Comparison of ENCODE assay signal across 31 cellular contexts in genomic region chr5:160602744-160603143, GRCh38.
"Had no signal": no experiment of that assay in that cellular context is flagged by ENCODE, and none has a peak within 500 bp of the region (broad histone marks: within the 10 kb centered on the region; RNA-seq: fewer than 3 reads in every experiment).

No MANE protein-coding gene starts in this region.

- H3K4me1 ChIP-seq: adrenal gland, ascending aorta, body of pancreas had no signal

- DNase-seq: activated effector memory CD4-positive, alpha-beta T cell treated with anti-CD3 and anti-CD28 coated beads, Interleukin-2, amount 50 U/mL, for 16 hours; activated effector memory CD4-positive, alpha-beta T cell treated with Interleukin-2 at 50 U/mL for 16 hours; activated gamma-delta T cell; activated gamma-delta T cell treated with Interleukin-2 at 50 U/mL for 16 hours; activated naive CD4-positive, alpha-beta T cell; activated naive CD4-positive, alpha-beta T cell treated with anti-CD3 and anti-CD28 coated beads for 36 hours; activated naive CD4-positive, alpha-beta T cell treated with anti-CD3 and anti-CD28 coated beads, Interleukin-2, amount 10 ng/mL, durations not matched to agents 7 days and 5 days; activated naive CD4-positive, alpha-beta T cell treated with anti-CD3 and anti-CD28 coated beads, Interleukin-2, amount 50 U/mL, for 16 hours; activated naive CD4-positive, alpha-beta T cell treated with Interleukin-2 at 50 U/mL for 16 hours; activated naive CD8-positive, alpha-beta T cell treated with anti-CD3 and anti-CD28 coated beads for 36 hours; activated naive CD8-positive, alpha-beta T cell treated with anti-CD3 and anti-CD28 coated beads, Interleukin-2, amount 10 ng/mL, durations not matched to agents 7 days and 5 days; activated naive CD8-positive, alpha-beta T cell treated with anti-CD3 and anti-CD28 coated beads, Interleukin-2, amount 50 U/mL, for 24 hours; activated T-cell treated with anti-CD3 and anti-CD28 coated beads for 4 hours; activated T-cell treated with anti-CD3 and anti-CD28 coated beads, Interleukin-2, amount 50 U/mL, for 1 hour; activated T-cell treated with anti-CD3 and anti-CD28 coated beads, Interleukin-2, amount 50 U/mL, for 24 hours; activated T-cell treated with anti-CD3 and anti-CD28 coated beads, Interleukin-2, amount 50 U/mL, for 4 hours; activated T-cell treated with anti-CD3 and anti-CD28 coated beads, Interleukin-2, amount 50 U/mL, for 48 hours; activated T-cell treated with anti-CD3 and anti-CD28 coated beads, Interleukin-2, amount 50 U/mL, for 72 hours; adrenal gland; amniotic stem cell; amygdala; anterior cingulate cortex; body of pancreas; brain microvascular endothelial cell; caudate nucleus; central memory CD4-positive, alpha-beta T cell; cerebellar nuclear complex had no signal

- H3K27me3 ChIP-seq: adrenal gland, ascending aorta, body of pancreas, brain microvascular endothelial cell had no signal

- H3K36me3 ChIP-seq: adrenal gland, ascending aorta, brain microvascular endothelial cell, cardiac muscle cell had no signal

- H3K27ac ChIP-seq: adrenal gland, ascending aorta, body of pancreas, brain microvascular endothelial cell, cardiac muscle cell had no signal

- H3K9me3 ChIP-seq: adrenal gland, ascending aorta, body of pancreas had no signal

- H3K4me3 ChIP-seq: adrenal gland, ascending aorta, body of pancreas, cardiac muscle cell had no signal

- ATAC-seq: activated naive CD4-positive, alpha-beta T cell treated with anti-CD3 and anti-CD28 coated beads, Interleukin-2, amount 50 U/mL, for 72 hours; activated naive CD8-positive, alpha-beta T cell treated with anti-CD3 and anti-CD28 coated beads, Interleukin-2, amount 50 U/mL, for 24 hours; activated T-cell treated with anti-CD3 and anti-CD28 coated beads, Interleukin-2, amount 50 U/mL, for 4 hours; activated T-cell treated with anti-CD3 and anti-CD28 coated beads, Interleukin-2, amount 50 U/mL, for 72 hours; activated T-helper 17 cell treated with anti-CD3 and anti-CD28 coated beads, Interleukin-2, amount 50 U/mL, for 72 hours; body of pancreas had no signal
